6 cellular contexts compared by ENCODE assay signal in genomic region chr3:169687603-169688002, GRCh38. TPM values are rescaled to one million over a fixed set of nuclear protein-coding genes. Genes with fewer than 3 reads are reported as not detected.
"Had no signal": no experiment of that assay in that cellular context is flagged by ENCODE, and none has a peak within 500 bp of the region (broad histone marks: within the 10 kb centered on the region; RNA-seq: fewer than 3 reads in every experiment).

No MANE protein-coding gene starts in this region.

- H3K4me3 ChIP-seq: GM23338 had no signal

- H3K4me2 ChIP-seq: GM23338 had no signal

- H2AFZ ChIP-seq: GM23338 had no signal

- H3K27ac ChIP-seq: HL-60 had no signal

- DNase-seq: H9, HCEC 1CT, KBM-7 had no signal

- ATAC-seq: GM23338 had no signal

RNA-seq across cellular contexts. Expression of gene MECOM, which starts 24.1 kb away (rescaled TPM):
- polyA plus RNA-seq: IgD-negative memory B cell had no signal
